Comparison of ENCODE assay signal across 17 cellular contexts in the genomic region with DNA sequence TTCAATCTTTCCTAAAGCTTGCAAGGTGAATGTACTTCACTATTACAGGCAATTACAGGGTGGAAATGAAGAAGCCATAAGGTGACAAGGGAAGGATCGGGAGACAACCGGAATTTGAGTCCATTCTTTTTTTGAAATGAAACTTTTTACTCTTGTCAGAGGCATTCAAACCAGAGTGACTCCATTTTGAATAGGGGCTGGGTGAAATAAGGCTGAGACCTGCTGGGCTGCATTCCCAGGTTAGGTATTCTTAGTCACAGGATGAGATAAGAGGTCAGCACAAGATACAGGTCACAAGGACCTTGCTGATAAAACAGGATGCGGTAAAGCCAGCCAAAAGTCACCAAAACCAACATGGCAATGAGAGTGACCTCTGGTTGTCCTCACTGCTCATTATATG.
A peak's percentile ranks its signal among the peaks of the same experiment; 100 is the strongest.
DNase-seq lines count a peak whose midpoint lies in the region; ATAC-seq and TF ChIP-seq lines count a peak whose summit lies in the region.
"Had no signal": no experiment of that assay in that cellular context is flagged by ENCODE, and none has a peak within 500 bp of the region (broad histone marks: within the 10 kb centered on the region; RNA-seq: fewer than 3 reads in every experiment).

No MANE protein-coding gene starts in this region.

- H2AFZ ChIP-seq in neural progenitor cell (replicated peaks): no peak overlapping the region

- H3K36me3 ChIP-seq in HUES48 (ENCODE audit: control insufficient read depth, insufficient read depth, low read length) (no peaks in the 10 kb centered on the region), adrenal gland (replicated peaks in 1 of 2) (no peaks in the 10 kb centered on the region), neural progenitor cell (no peaks in the 10 kb centered on the region)

- H3K4me2 ChIP-seq in neural progenitor cell: no peak overlapping the region
- H3K4me2 ChIP-seq: SK-N-SH had no signal

- H3K27ac ChIP-seq in HUES48 (ENCODE audit: low read depth, low read length): peak overlapping the region; percentile 31
- H3K27ac ChIP-seq in adrenal gland: peak overlapping the region in 1 of 5 donors; percentile 7
- H3K27ac ChIP-seq in neural progenitor cell: no peak overlapping the region

- H3K4me3 Mint-ChIP-seq in T-helper 17 cell (no peak overlapping the region), neural progenitor cell (no peak overlapping the region), mesothelial cell of epicardium (no peak overlapping the region)
- H3K4me3 Mint-ChIP-seq: CD4-positive, CD25-positive, alpha-beta regulatory T cell had no signal

- DNase-seq in A172 (ENCODE audit: low spot score): peak; percentile 53
- DNase-seq in adrenal gland: peak in 4 of 7 donors; percentile 32 to 55 (median 42)
- DNase-seq in islet precursor cell: peak; percentile 68
- no peak for DNase-seq in SHP77 treated with DMSO at 0.1 percent for 48 hours (lab: John Stamatoyannopoulos, UW)
- no peak for DNase-seq in T-helper 17 cell
- no peak for DNase-seq in neural progenitor cell (ENCODE audit: low spot score)
- DNase-seq in mesothelial cell of epicardium (ENCODE audit: low spot score in 2 of 2, unreplicated experiment in 2 of 2): no peak
- DNase-seq: AML-193; CD4-positive, CD25-positive, alpha-beta regulatory T cell; DND-41; GF-D8; MM.1S; NCI-H1105; NCI-H2029; NCI-H524; SK-N-SH had no signal

- TF ChIP-seq CTCF in adrenal gland (IDR thresholded peaks at IDR 0.05) (no peak), neural progenitor cell (IDR thresholded peaks at IDR 0.05) (no peak), mesothelial cell of epicardium (IDR thresholded peaks at IDR 0.05; ENCODE audit: unreplicated experiment) (no peak)

- H3K36me3 Mint-ChIP-seq in T-helper 17 cell (ENCODE audit: low read depth) (no peaks in the 10 kb centered on the region), neural progenitor cell (no peaks in the 10 kb centered on the region), mesothelial cell of epicardium (peaks cover 8% of the 10 kb centered on the region)

- peaks cover 6% of the 10 kb centered on the region for H3K9me3 ChIP-seq in HUES48 (ENCODE audit: control insufficient read depth, insufficient read depth, low read length)
- peaks cover 0 to 8% (median 0%) of the 10 kb centered on the region in 3 donors for H3K9me3 ChIP-seq in adrenal gland (replicated peaks in 1 of 3)
- H3K9me3 ChIP-seq in T-helper 17 cell (ENCODE audit: control insufficient read depth, low read length, poor library complexity, severe bottlenecking): peaks cover 2% of the 10 kb centered on the region
- no peaks in the 10 kb centered on the region for H3K9me3 ChIP-seq in neural progenitor cell (ENCODE audit: low read depth)
- H3K9me3 ChIP-seq: SK-N-SH had no signal

- no peak for ATAC-seq in T-helper 17 cell

- whole genome bisulfite sequencing in adrenal gland, 4 donors: 27 to 33% (median 31%) methylated on average over 3 of the region's 3 CpGs

- no peaks in the 10 kb centered on the region for H3F3A ChIP-seq in neural progenitor cell (ENCODE audit: low read depth)

- no peak overlapping the region for H3K4me3 ChIP-seq in HUES48 (ENCODE audit: low read depth, low read length)
- H3K4me3 ChIP-seq in adrenal gland: no peak overlapping the region
- no peak overlapping the region for H3K4me3 ChIP-seq in neural progenitor cell

- no peak for TF ChIP-seq POLR2A in adrenal gland (IDR thresholded peaks at IDR 0.05)

- H3K4me1 Mint-ChIP-seq in T-helper 17 cell (peaks cover 2% of the 10 kb centered on the region), neural progenitor cell (no peaks in the 10 kb centered on the region), mesothelial cell of epicardium (peaks cover 4% of the 10 kb centered on the region)
- H3K4me1 Mint-ChIP-seq: CD4-positive, CD25-positive, alpha-beta regulatory T cell had no signal

- H3K4me1 ChIP-seq in HUES48 (ENCODE audit: control insufficient read depth, insufficient read depth, low read length) (no peaks in the 10 kb centered on the region), adrenal gland (replicated peaks in 1 of 2) (peaks cover 0 to 5% of the 10 kb centered on the region in 2 donors), neural progenitor cell (no peaks in the 10 kb centered on the region)

- peaks cover 22% of the 10 kb centered on the region for H3K9me3 Mint-ChIP-seq in neural progenitor cell
- peaks cover 8% of the 10 kb centered on the region for H3K9me3 Mint-ChIP-seq in mesothelial cell of epicardium

- H3K27me3 ChIP-seq in HUES48 (ENCODE audit: control insufficient read depth, insufficient read depth, low read length): no peaks in the 10 kb centered on the region
- no peaks in the 10 kb centered on the region for H3K27me3 ChIP-seq in adrenal gland
- H3K27me3 ChIP-seq in neural progenitor cell: peaks cover 7% of the 10 kb centered on the region

- intact Hi-C loops in adrenal gland (cut with DNase I): no loop called here

- no peaks in the 10 kb centered on the region for H4K20me1 ChIP-seq in neural progenitor cell (ENCODE audit: low read depth)

- H3K27ac Mint-ChIP-seq in T-helper 17 cell (no peak overlapping the region), neural progenitor cell (no peak overlapping the region), mesothelial cell of epicardium (no peak overlapping the region)
- H3K27ac Mint-ChIP-seq: CD4-positive, CD25-positive, alpha-beta regulatory T cell had no signal

- no peaks in the 10 kb centered on the region for H3K79me2 ChIP-seq in neural progenitor cell (ENCODE audit: low read depth)

- H3K27me3 Mint-ChIP-seq in T-helper 17 cell (no peaks in the 10 kb centered on the region), neural progenitor cell (ENCODE audit: insufficient read depth, low read depth) (peaks cover 11% of the 10 kb centered on the region), mesothelial cell of epicardium (ENCODE audit: low read depth) (no peaks in the 10 kb centered on the region)

- H3K9ac ChIP-seq in HUES48 (ENCODE audit: low read depth, low read length) (no peak overlapping the region), neural progenitor cell (no peak overlapping the region)
- H3K9ac ChIP-seq: SK-N-SH had no signal

Comparison
In these comparisons a context has a peak if more than half of its experiments do, and no peak if none do; other contexts are left out.
1. DNase-seq: peak in A172 (single experiment), adrenal gland (4 of 7) and islet precursor cell (single experiment); none in SHP77 treated with DMSO at 0.1 percent for 48 hours (single experiment), T-helper 17 cell (0 of 3), neural progenitor cell (single experiment) and mesothelial cell of epicardium (0 of 2).